In the genomic region with DNA sequence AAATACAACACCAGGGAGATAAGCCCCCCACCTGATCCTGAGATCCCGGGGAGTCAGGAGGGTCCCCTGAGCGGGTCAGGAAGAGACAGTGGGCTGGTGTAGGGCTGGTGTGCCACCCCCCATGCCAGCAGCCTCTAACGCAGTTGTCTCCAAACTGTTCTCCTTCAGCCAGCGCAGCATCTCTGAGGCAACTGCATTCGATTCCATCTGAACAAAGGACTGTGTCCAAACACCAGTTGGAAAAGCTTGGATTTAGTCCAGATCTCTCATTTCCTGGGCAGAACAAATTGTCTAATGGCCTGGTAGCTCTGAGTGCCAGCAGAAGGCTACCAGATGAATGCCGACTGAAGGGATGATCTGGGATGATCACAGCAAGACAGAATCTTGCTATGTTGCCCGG, we compare ENCODE assay signal across 14 cellular contexts. TPM values are rescaled to one million over a fixed set of nuclear protein-coding genes. Genes with fewer than 3 reads are reported as not detected.
DNase-seq lines count a peak whose midpoint lies in the region; ATAC-seq and TF ChIP-seq lines count a peak whose summit lies in the region.
"Had no signal": no experiment of that assay in that cellular context is flagged by ENCODE, and none has a peak within 500 bp of the region (broad histone marks: within the 10 kb centered on the region; RNA-seq: fewer than 3 reads in every experiment).

No MANE protein-coding gene starts in this region.

- H2BK120ac ChIP-seq in IMR-90 (ENCODE audit: low read depth, low read length) = no peak overlapping the region

- intact Hi-C loops in IMR-90 (cut with micrococcal nuclease) = no loop called here

- no peaks in the 10 kb centered on the region for H3K27me3 ChIP-seq in IMR-90 (ENCODE audit: control insufficient read depth, insufficient read depth, low read length)
- H3K27me3 ChIP-seq: gastroesophageal sphincter, pancreas had no signal

- H3K27ac ChIP-seq in IMR-90 (ENCODE audit: insufficient read depth, low read length) (no peak overlapping the region), RWPE1 (peak overlapping the region; percentile 21; the same call in 1 of the 2 replicates)
- H3K27ac ChIP-seq: gastroesophageal sphincter, pancreas had no signal

- no peak overlapping the region for H2BK20ac ChIP-seq in IMR-90 (ENCODE audit: low read depth, low read length)

- no peak for TF ChIP-seq POLR2A in IMR-90 (IDR thresholded peaks at IDR 0.05; ENCODE audit: low read depth, low read length)

- H4K91ac ChIP-seq in IMR-90 (ENCODE audit: insufficient read depth, low read depth, low read length) = no peak overlapping the region

- H4K20me1 ChIP-seq in IMR-90 (ENCODE audit: insufficient read depth, low read length) = peaks cover 8% of the 10 kb centered on the region; the same call in 1 of the 2 replicates

- no peak overlapping the region for H4K8ac ChIP-seq in IMR-90 (ENCODE audit: low read depth in 2 of 2, low read length in 2 of 2)

- H2BK15ac ChIP-seq in IMR-90 (ENCODE audit: low read depth, low read length) = no peak overlapping the region

- no peak for TF ChIP-seq RAD21 in IMR-90 (IDR thresholded peaks at IDR 0.05; ENCODE audit: low read length)

- BruUV-seq in IMR-90 (replicated peaks; lab: Mats Ljungman, UMichigan) = no TSS peak

- H2AK9ac ChIP-seq in IMR-90 (replicated peaks; ENCODE audit: low read depth, low read length, poor library complexity) = no peak overlapping the region

- no peak overlapping the region for H3K4ac ChIP-seq in IMR-90 (ENCODE audit: low read depth, low read length)

- TF ChIP-seq CTCF in AG10803 (conservative IDR thresholded peaks at IDR 0.05; ENCODE audit: low read length) (no peak), IMR-90 (conservative IDR thresholded peaks at IDR 0.05; ENCODE audit: low read depth, low read length) (no peak), RWPE1 (conservative IDR thresholded peaks at IDR 0.05; ENCODE audit: low read depth) (no peak), fibroblast of the aortic adventitia (IDR thresholded peaks at IDR 0.05; ENCODE audit: insufficient read depth, low read length) (no peak)

- no peak overlapping the region for H4K5ac ChIP-seq in IMR-90 (ENCODE audit: low read depth, low read length)

- 20% methylated on average over 1 of the region's 7 CpGs; no CpG with 5 or more reads in 1 of the 2 experiments for WGBS in IMR-90 (ENCODE audit: extremely low coverage in 2 of 2, insufficient read length in 1 of 2), 2 experiments

- no peaks in the 10 kb centered on the region for H3K4me1 ChIP-seq in IMR-90 (ENCODE audit: control insufficient read depth, insufficient read depth, low read length)
- H3K4me1 ChIP-seq: pancreas had no signal

- no peak overlapping the region for H2BK5ac ChIP-seq in IMR-90 (ENCODE audit: low read depth, low read length, poor library complexity, severe bottlenecking)

- H2AFZ ChIP-seq in IMR-90 (replicated peaks; ENCODE audit: low read length, poor library complexity) = no peak overlapping the region

- DNase-seq in AG10803 (ENCODE audit: low read depth) (peak; percentile 77), IMR-90 (peak; percentile 30), RWPE1 (ENCODE audit: low spot score) (no peak), fibroblast of the aortic adventitia (ENCODE audit: low read depth) (peak; percentile 28), NCI-H1436 treated with DMSO at 0.1 percent for 48 hours (lab: John Stamatoyannopoulos, UW) (no peak), NCI-H2107 treated with DMSO at 0.1 percent for 48 hours (lab: John Stamatoyannopoulos, UW; ENCODE audit: unreplicated experiment) (no peak)
- DNase-seq: effector memory CD4-positive, alpha-beta T cell; Karpas-422; NCI-H226; OCI-M1 had no signal

- no peak overlapping the region for H3K56ac ChIP-seq in IMR-90 (ENCODE audit: extremely low read depth, insufficient read depth, low read length)

- H3K36me3 ChIP-seq in IMR-90 (ENCODE audit: control insufficient read depth, insufficient read depth, low read length) = peaks cover 64% of the 10 kb centered on the region

- no peak overlapping the region for H2AK5ac ChIP-seq in IMR-90 (ENCODE audit: low read depth, low read length)

- no peaks in the 10 kb centered on the region for H3K79me1 ChIP-seq in IMR-90 (ENCODE audit: low read depth in 1 of 2, low read length in 2 of 2)

- H3K4me3 ChIP-seq in AG10803 (ENCODE audit: low read length) (no peak overlapping the region), IMR-90 (ENCODE audit: insufficient read depth, low read depth, low read length) (no peak overlapping the region), fibroblast of the aortic adventitia (ENCODE audit: low read depth, low read length) (no peak overlapping the region)
- H3K4me3 ChIP-seq: gastroesophageal sphincter, pancreas had no signal

- in situ Hi-C loops in IMR-90 (cut with MboI; ENCODE audit: low sequenced_read_pairs) = loop anchor here (25.0 kb wide), 1 partner anchor 684 kb away; no protein-coding TSS in a partner anchor

- peaks cover 7% of the 10 kb centered on the region for H3K9me1 ChIP-seq in IMR-90 (ENCODE audit: insufficient read depth, low read length)

- ATAC-seq in IMR-90 (ENCODE audit: low read depth) (no peak), GM21528 (IDR thresholded peaks at IDR 0.05; ENCODE audit: low FRiP score, unreplicated experiment) (no peak), HG02610 (IDR thresholded peaks at IDR 0.05; ENCODE audit: unreplicated experiment) (no peak)
- ATAC-seq: gastroesophageal sphincter had no signal

- no peak overlapping the region for H3K23ac ChIP-seq in IMR-90 (ENCODE audit: low read depth, low read length)

- no peak overlapping the region for H3K4me2 ChIP-seq in IMR-90 (ENCODE audit: low read depth, low read length)

- CTCF ChIA-PET in IMR-90 (lab: Yijun Ruan, JAX) (interaction anchor here (0.6 kb wide), 1 partner anchor 566 kb away, joined by 3 read pairs; no protein-coding TSS in a partner anchor), RWPE1 (lab: Yijun Ruan, JAX) (no interaction called here)

- H3K18ac ChIP-seq in IMR-90 (ENCODE audit: low read depth, low read length) = no peak overlapping the region

- H3K9me3 ChIP-seq in IMR-90 (ENCODE audit: control insufficient read depth, insufficient read depth, low read length) = no peaks in the 10 kb centered on the region
- H3K9me3 ChIP-seq: gastroesophageal sphincter, pancreas had no signal

- dilution Hi-C loops in IMR-90 (cut with HindIII; ENCODE audit: low sequenced_read_pairs, unreplicated experiment) = no loop called here

- POLR2A ChIA-PET in IMR-90 (lab: Charles Lee; ENCODE audit: unreplicated experiment) = no interaction called here
- POLR2A ChIA-PET in RWPE1 (lab: Yijun Ruan, JAX; ENCODE audit: low non-redundant PET) = no interaction called here

- H3K9ac ChIP-seq in IMR-90 (ENCODE audit: low read depth, low read length) = no peak overlapping the region

- no peak overlapping the region for H3K14ac ChIP-seq in IMR-90 (replicated peaks; ENCODE audit: low read depth, low read length)

TF ChIP-seq in IMR-90, 13 proteins besides CTCF, POLR2A, EP300 and RAD21:
- TF ChIP-seq RCOR1 (IDR thresholded peaks at IDR 0.05; ENCODE audit: insufficient replicate concordance, low read length) (no peak), MAFK (IDR thresholded peaks at IDR 0.05; ENCODE audit: low read depth, low read length) (no peak), MAZ (IDR thresholded peaks at IDR 0.05; ENCODE audit: borderline replicate concordance, low read depth, low read length) (no peak), BHLHE40 (IDR thresholded peaks at IDR 0.05; ENCODE audit: low read depth, low read length) (no peak), RFX5 (IDR thresholded peaks at IDR 0.05; ENCODE audit: low read depth, low read length) (no peak), CEBPB (IDR thresholded peaks at IDR 0.05; ENCODE audit: low read depth, low read length) (no peak), CHD1 (IDR thresholded peaks at IDR 0.05; ENCODE audit: low read depth, low read length) (no peak), MXI1 (IDR thresholded peaks at IDR 0.05; ENCODE audit: borderline replicate concordance, low read depth, low read length) (no peak), SMC3 (IDR thresholded peaks at IDR 0.05; ENCODE audit: low read depth, low read length) (no peak), NFE2L2 (IDR thresholded peaks at IDR 0.05; ENCODE audit: low read depth, low read length) (no peak), FOS (IDR thresholded peaks at IDR 0.05; ENCODE audit: low read depth, low read length) (no peak)
- TF ChIP-seq, protein P1, sequence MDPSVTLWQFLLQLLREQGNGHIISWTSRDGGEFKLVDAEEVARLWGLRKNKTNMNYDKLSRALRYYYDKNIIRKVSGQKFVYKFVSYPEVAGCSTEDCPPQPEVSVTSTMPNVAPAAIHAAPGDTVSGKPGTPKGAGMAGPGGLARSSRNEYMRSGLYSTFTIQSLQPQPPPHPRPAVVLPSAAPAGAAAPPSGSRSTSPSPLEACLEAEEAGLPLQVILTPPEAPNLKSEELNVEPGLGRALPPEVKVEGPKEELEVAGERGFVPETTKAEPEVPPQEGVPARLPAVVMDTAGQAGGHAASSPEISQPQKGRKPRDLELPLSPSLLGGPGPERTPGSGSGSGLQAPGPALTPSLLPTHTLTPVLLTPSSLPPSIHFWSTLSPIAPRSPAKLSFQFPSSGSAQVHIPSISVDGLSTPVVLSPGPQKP (IDR thresholded peaks at IDR 0.05; ENCODE audit: borderline replicate concordance, low read depth, low read length) = no peak
- TF ChIP-seq, protein P2, sequence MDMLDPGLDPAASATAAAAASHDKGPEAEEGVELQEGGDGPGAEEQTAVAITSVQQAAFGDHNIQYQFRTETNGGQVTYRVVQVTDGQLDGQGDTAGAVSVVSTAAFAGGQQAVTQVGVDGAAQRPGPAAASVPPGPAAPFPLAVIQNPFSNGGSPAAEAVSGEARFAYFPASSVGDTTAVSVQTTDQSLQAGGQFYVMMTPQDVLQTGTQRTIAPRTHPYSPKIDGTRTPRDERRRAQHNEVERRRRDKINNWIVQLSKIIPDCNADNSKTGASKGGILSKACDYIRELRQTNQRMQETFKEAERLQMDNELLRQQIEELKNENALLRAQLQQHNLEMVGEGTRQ (IDR thresholded peaks at IDR 0.05; ENCODE audit: low read depth, low read length) = no peak

RNA-seq across cellular contexts. Expression of a gene that starts 44.1 kb away (rescaled TPM):
- total RNA-seq in IMR-90 (2012; rRNA removed) = 25.8 and 29.2 TPM in 2 replicates
- 49.2 and 49.6 TPM in 2 replicates for polyA plus RNA-seq in IMR-90 (2012; rRNA removed)
- 13.0 and 18.0 TPM in 2 replicates for polyA plus RNA-seq in IMR-90 (2012; cell fraction: cytosol; rRNA removed)
- polyA plus RNA-seq in IMR-90 (2012; cell fraction: nucleus; rRNA removed; ENCODE audit: low replicate concordance) = 47.7 and 85.2 TPM in 2 replicates
- 58.6 and 80.6 TPM in 2 replicates for total RNA-seq in fibroblast of the aortic adventitia (ENCODE audit: low replicate concordance)

Comparison
In these comparisons a context has a peak if more than half of its experiments do, and no peak if none do; other contexts are left out.
1. DNase-seq: peak in AG10803 (single experiment), IMR-90 (single experiment) and fibroblast of the aortic adventitia (single experiment); none in RWPE1 (single experiment), NCI-H1436 treated with DMSO at 0.1 percent for 48 hours (single experiment) and NCI-H2107 treated with DMSO at 0.1 percent for 48 hours (single experiment).